In genomic region chr4:25523405-25523804, GRCh38 we compare ENCODE assay signal across 1 cellular context.
TF ChIP-seq lines count a peak whose summit lies in the region.

No MANE protein-coding gene starts in this region.

TF ChIP-seq in HepG2, 621 proteins besides CTCF, POLR2A, EP300 and RAD21 (continued from another document):
- TF ChIP-seq FOSL2 (CRISPR knock-in tag; IDR thresholded peaks at IDR 0.05), result peak; percentile 65
